Comparison of ENCODE assay signal across 1 cellular context in genomic region chr10:33341638-33342037, GRCh38.
TF ChIP-seq lines count a peak whose summit lies in the region.

No MANE protein-coding gene starts in this region.

TF ChIP-seq in IMR-90, 13 proteins besides CTCF, POLR2A, EP300 and RAD21 (continued from another document):
- TF ChIP-seq CHD1 (IDR thresholded peaks at IDR 0.05; ENCODE audit: low read depth, low read length), result no peak
- no peak for TF ChIP-seq BHLHE40 (IDR thresholded peaks at IDR 0.05; ENCODE audit: low read depth, low read length)
- TF ChIP-seq MAZ (IDR thresholded peaks at IDR 0.05; ENCODE audit: borderline replicate concordance, low read depth, low read length), result no peak
TF ChIP-seq in IMR-90: peak in this region for 0.
